8 cellular contexts compared by ENCODE assay signal in genomic region chr10:97185326-97186058, GRCh38. TPM values are rescaled to one million over a fixed set of nuclear protein-coding genes. Genes with fewer than 3 reads are reported as not detected.
DNase-seq lines count a peak whose midpoint lies in the region; ATAC-seq and TF ChIP-seq lines count a peak whose summit lies in the region.

SLIT1 (minus strand) TSS chr10:97185959; CDS start chr10:97185674, 285 bp downstream.

- peak in 1 of 2 experiments; percentile 16 for TF ChIP-seq CTCF in brain (conservative IDR thresholded peaks at IDR 0.05)

- no peaks in the 10 kb centered on the region for H3K36me3 Mint-ChIP-seq in CD8-positive, alpha-beta memory T cell
- no peaks in the 10 kb centered on the region for H3K36me3 Mint-ChIP-seq in brain
- H3K36me3 Mint-ChIP-seq in naive thymus-derived CD8-positive, alpha-beta T cell = peaks cover 0 to 4% (median 0%) of the 10 kb centered on the region in 3 donors

- ATAC-seq in naive thymus-derived CD8-positive, alpha-beta T cell = no peak
- ATAC-seq in HG03432 (IDR thresholded peaks at IDR 0.05; ENCODE audit: unreplicated experiment) = no peak

- H3K4me3 Mint-ChIP-seq in CD8-positive, alpha-beta memory T cell = peak within 1 kb of the TSS in 6 of 7 donors; percentile 49 to 83 (median 56)
- peak within 1 kb of the TSS; percentile 87 to 90 (median 90) for H3K4me3 Mint-ChIP-seq in brain
- H3K4me3 Mint-ChIP-seq in naive thymus-derived CD8-positive, alpha-beta T cell = peak within 1 kb of the TSS in 9 of 10 donors; percentile 16 to 72 (median 43)

- POLR2A ChIA-PET in CD8-positive, alpha-beta memory T cell (lab: Charles Lee) = no interaction called here
- POLR2A ChIA-PET in naive thymus-derived CD8-positive, alpha-beta T cell (lab: Charles Lee) = no interaction called here

- no peak within 1 kb of the TSS for H3K27ac ChIP-seq in CD8-positive, alpha-beta memory T cell (ENCODE audit: low read depth, low read length)

- no peaks in the 10 kb centered on the region for H3K4me1 ChIP-seq in CD8-positive, alpha-beta memory T cell (ENCODE audit: insufficient read depth, low read length)

- H3K4me1 Mint-ChIP-seq in CD8-positive, alpha-beta memory T cell = peaks cover 6 to 12% (median 6%) of the 10 kb centered on the region in 3 donors
- peaks cover 82% of the 10 kb centered on the region for H3K4me1 Mint-ChIP-seq in brain
- H3K4me1 Mint-ChIP-seq in naive thymus-derived CD8-positive, alpha-beta T cell = peaks cover 4 to 17% (median 8%) of the 10 kb centered on the region in 4 donors

- H3K9me3 ChIP-seq in CD8-positive, alpha-beta memory T cell (ENCODE audit: low read length) = no peaks in the 10 kb centered on the region
- H3K9me3 ChIP-seq in MG63 = no peaks in the 10 kb centered on the region

- H3K4me3 ChIP-seq in CD8-positive, alpha-beta memory T cell (ENCODE audit: low read length) = no peak within 1 kb of the TSS
- H3K4me3 ChIP-seq in MG63 = no peak within 1 kb of the TSS; the same call in 1 of the 2 replicates

- H3K36me3 ChIP-seq in CD8-positive, alpha-beta memory T cell (ENCODE audit: insufficient read depth, low read length) = no peaks in the 10 kb centered on the region
- no peaks in the 10 kb centered on the region for H3K36me3 ChIP-seq in MG63

- peaks cover 6% of the 10 kb centered on the region for H3K27me3 ChIP-seq in CD8-positive, alpha-beta memory T cell (ENCODE audit: insufficient read depth, low read length, poor library complexity, severe bottlenecking)
- H3K27me3 ChIP-seq in MG63 = peaks cover 10% of the 10 kb centered on the region

- H3K27ac Mint-ChIP-seq in CD8-positive, alpha-beta memory T cell = no peak within 1 kb of the TSS
- peak within 1 kb of the TSS; percentile 40 to 96 (median 90) for H3K27ac Mint-ChIP-seq in brain
- H3K27ac Mint-ChIP-seq in naive thymus-derived CD8-positive, alpha-beta T cell = no peak within 1 kb of the TSS

- H3K27me3 Mint-ChIP-seq in CD8-positive, alpha-beta memory T cell = peaks cover 36 to 67% of the 10 kb centered on the region in 2 donors
- peaks cover 45% of the 10 kb centered on the region for H3K27me3 Mint-ChIP-seq in brain
- peaks cover 40 to 87% (median 55%) of the 10 kb centered on the region in 5 donors for H3K27me3 Mint-ChIP-seq in naive thymus-derived CD8-positive, alpha-beta T cell

- CTCF ChIA-PET in CD8-positive, alpha-beta memory T cell (lab: Charles Lee) = interaction anchor here (1.2 kb wide), 1 partner anchor 10 kb away, joined by 3 read pairs; no protein-coding TSS in a partner anchor

- DNase-seq in CD8-positive, alpha-beta memory T cell = no peak
- DNase-seq in MG63 (peak; percentile 17), SIG-M5 (lab: John Stamatoyannopoulos, UW) (no peak), NCI-H1048 (lab: John Stamatoyannopoulos, UW) (no peak)
- no peak for DNase-seq in naive thymus-derived CD8-positive, alpha-beta T cell
- no peak for DNase-seq in stimulated activated CD4-positive, alpha-beta T cell treated with anti-CD3 and anti-CD28 coated beads, Interleukin-15, amount 100 ng/mL, for 24 hours

- H3K9me3 Mint-ChIP-seq in CD8-positive, alpha-beta memory T cell = no peaks in the 10 kb centered on the region
- H3K9me3 Mint-ChIP-seq in brain = peaks cover 0 to 14% (median 0%) of the 10 kb centered on the region in 5 experiments
- no peaks in the 10 kb centered on the region for H3K9me3 Mint-ChIP-seq in naive thymus-derived CD8-positive, alpha-beta T cell

RNA-seq across cellular contexts. Expression of gene SLIT1, which starts in this region (rescaled TPM):
- total RNA-seq in CD8-positive, alpha-beta memory T cell = under 1 TPM in 1 of 2 experiments, not detected in 1; 0.20 TPM
- polyA plus RNA-seq in CD8-positive, alpha-beta memory T cell = 0.06 TPM
- not detected in 2 replicates for total RNA-seq in MG63 (2014; rRNA removed; shearing (Covaris generic); ENCODE audit: low replicate concordance)
- polyA plus RNA-seq in brain (ENCODE audit: insufficient read depth, low read depth, low replicate concordance) = 24.9 TPM
- under 1 TPM; 0.11 to 0.26 TPM for total RNA-seq in naive thymus-derived CD8-positive, alpha-beta T cell
- polyA plus RNA-seq in naive thymus-derived CD8-positive, alpha-beta T cell = under 1 TPM in 1 of 3 donors, not detected in 2; 0.05 TPM

Comparison
In these comparisons a context has a peak if more than half of its experiments do, and no peak if none do; other contexts are left out.
1. RNA of gene SLIT1 (polyA plus RNA-seq): 24.9 TPM in brain (single experiment); 0.06 TPM in CD8-positive, alpha-beta memory T cell (single experiment) and 0.05 TPM in naive thymus-derived CD8-positive, alpha-beta T cell; every median in the first group is over 10 times any median in the second.
2. Peak in DNase-seq in MG63; RNA of the gene not detected or under 1 TPM.
3. H3K27ac Mint-ChIP-seq: peak in brain (5 of 5); none in CD8-positive, alpha-beta memory T cell (0 of 8) and naive thymus-derived CD8-positive, alpha-beta T cell (0 of 10).
4. Peak in every context shown above with its lines, with median percentiles within 50 percentile points of each other: H3K4me3 Mint-ChIP-seq.